8 cellular contexts compared by ENCODE assay signal in genomic region chr15:96052572-96053038, GRCh38.
A peak's percentile ranks its signal among the peaks of the same experiment; 100 is the strongest.
DNase-seq lines count a peak whose midpoint lies in the region; ATAC-seq and TF ChIP-seq lines count a peak whose summit lies in the region.

No MANE protein-coding gene starts in this region.

- H3K27me3 ChIP-seq in left lung (peaks cover 0 to 34% of the 10 kb centered on the region in 2 donors), WERI-Rb-1 (ENCODE audit: insufficient read depth, low read depth, severe bottlenecking) (peaks cover 7% of the 10 kb centered on the region)

- peaks cover 17 to 18% of the 10 kb centered on the region in 2 donors for H3K4me1 ChIP-seq in left lung

- H3K36me3 ChIP-seq in left lung (no peaks in the 10 kb centered on the region), WERI-Rb-1 (no peaks in the 10 kb centered on the region)

- DNase-seq in central memory CD8-positive, alpha-beta T cell (ENCODE audit: low spot score in 2 of 2) = no peak
- DNase-seq in left lung (no peak), DMS153 treated with DMSO at 0.1 percent for 48 hours (lab: John Stamatoyannopoulos, UW; ENCODE audit: unreplicated experiment) (no peak), WERI-Rb-1 (no peak), MV-4-11 (lab: John Stamatoyannopoulos, UW) (no peak)
- no peak for DNase-seq in stimulated activated effector memory CD8-positive, alpha-beta T cell treated with anti-CD3 and anti-CD28 coated beads, Interleukin-12 subunit alpha, Interleukin-12 subunit beta, amount 100 ng/mL, for 72 hours (ENCODE audit: low spot score in 2 of 2)

- H3K4me3 ChIP-seq in left lung = peak overlapping the region in 1 of 2 donors; percentile 17
- H3K4me3 ChIP-seq in WERI-Rb-1 (ENCODE audit: low read depth, low read length) = no peak overlapping the region

- H3K4me1 Mint-ChIP-seq in central memory CD8-positive, alpha-beta T cell = no peaks in the 10 kb centered on the region
- no peaks in the 10 kb centered on the region for H3K4me1 Mint-ChIP-seq in stimulated activated effector memory CD8-positive, alpha-beta T cell treated with anti-CD3 and anti-CD28 coated beads, Interleukin-12 subunit alpha, Interleukin-12 subunit beta, amount 100 ng/mL, for 72 hours

- no peaks in the 10 kb centered on the region for H3K36me3 Mint-ChIP-seq in central memory CD8-positive, alpha-beta T cell (ENCODE audit: insufficient read depth)
- no peaks in the 10 kb centered on the region for H3K36me3 Mint-ChIP-seq in stimulated activated effector memory CD8-positive, alpha-beta T cell treated with anti-CD3 and anti-CD28 coated beads, Interleukin-12 subunit alpha, Interleukin-12 subunit beta, amount 100 ng/mL, for 72 hours

- no peak overlapping the region for H3K27ac ChIP-seq in left lung
- no peak overlapping the region for H3K27ac ChIP-seq in WERI-Rb-1

- no peaks in the 10 kb centered on the region for H3K9me3 Mint-ChIP-seq in central memory CD8-positive, alpha-beta T cell
- no peaks in the 10 kb centered on the region for H3K9me3 Mint-ChIP-seq in stimulated activated effector memory CD8-positive, alpha-beta T cell treated with anti-CD3 and anti-CD28 coated beads, Interleukin-12 subunit alpha, Interleukin-12 subunit beta, amount 100 ng/mL, for 72 hours

- no peak overlapping the region for H3K27ac Mint-ChIP-seq in central memory CD8-positive, alpha-beta T cell (ENCODE audit: low read depth)
- no peak overlapping the region for H3K27ac Mint-ChIP-seq in stimulated activated effector memory CD8-positive, alpha-beta T cell treated with anti-CD3 and anti-CD28 coated beads, Interleukin-12 subunit alpha, Interleukin-12 subunit beta, amount 100 ng/mL, for 72 hours

- ATAC-seq in HG03460 (IDR thresholded peaks at IDR 0.05; ENCODE audit: unreplicated experiment) = peak; percentile 31
- no peak for ATAC-seq in central memory CD8-positive, alpha-beta T cell (replicated peaks; ENCODE audit: extremely low read depth, poor library complexity, severe bottlenecking)
- peak; percentile 71 for ATAC-seq in left lung
- ATAC-seq in stimulated activated effector memory CD8-positive, alpha-beta T cell treated with anti-CD3 and anti-CD28 coated beads, Interleukin-12 subunit alpha, Interleukin-12 subunit beta, amount 100 ng/mL, for 72 hours = no peak
- ATAC-seq in HG03280 (IDR thresholded peaks at IDR 0.05; ENCODE audit: unreplicated experiment) = no peak

- no peaks in the 10 kb centered on the region for H3K9me3 ChIP-seq in left lung
- H3K9me3 ChIP-seq in WERI-Rb-1 (ENCODE audit: severe bottlenecking) = no peaks in the 10 kb centered on the region

- TF ChIP-seq CTCF in left lung (IDR thresholded peaks at IDR 0.05) = no peak
- no peak for TF ChIP-seq CTCF in WERI-Rb-1 (IDR thresholded peaks at IDR 0.05; ENCODE audit: low read depth, low read length)

- H3K27me3 Mint-ChIP-seq in central memory CD8-positive, alpha-beta T cell = peaks cover 67% of the 10 kb centered on the region

- intact Hi-C loops in left lung (cut with DNase I) = no loop called here

- H3K4me3 Mint-ChIP-seq in central memory CD8-positive, alpha-beta T cell = peak overlapping the region; percentile 9
- peak overlapping the region; percentile 24 for H3K4me3 Mint-ChIP-seq in stimulated activated effector memory CD8-positive, alpha-beta T cell treated with anti-CD3 and anti-CD28 coated beads, Interleukin-12 subunit alpha, Interleukin-12 subunit beta, amount 100 ng/mL, for 72 hours

Comparison
In these comparisons a context has a peak if more than half of its experiments do, and no peak if none do; other contexts are left out.
1. ATAC-seq: peak in HG03460 (single experiment) and left lung (single experiment); none in central memory CD8-positive, alpha-beta T cell (single experiment), stimulated activated effector memory CD8-positive, alpha-beta T cell treated with anti-CD3 and anti-CD28 coated beads, Interleukin-12 subunit alpha, Interleukin-12 subunit beta, amount 100 ng/mL, for 72 hours (single experiment) and HG03280 (single experiment).